ENCODE assay signal across 9 cellular contexts in genomic region chr2:119826370-119826961, GRCh38.
DNase-seq lines count a peak whose midpoint lies in the region; ATAC-seq and TF ChIP-seq lines count a peak whose summit lies in the region.
"Had no signal": no experiment of that assay in that cellular context is flagged by ENCODE, and none has a peak within 500 bp of the region (broad histone marks: within the 10 kb centered on the region; RNA-seq: fewer than 3 reads in every experiment).

No MANE protein-coding gene starts in this region.

- no peaks in the 10 kb centered on the region for H3K9me3 ChIP-seq in SU-DHL-6 (ENCODE audit: insufficient read depth, low read length)

- H2AFZ ChIP-seq in SU-DHL-6 (ENCODE audit: low read depth, low read length, severe bottlenecking) = peak overlapping the region; percentile 22

- TF ChIP-seq CTCF in SU-DHL-6 (IDR thresholded peaks at IDR 0.05; ENCODE audit: insufficient read depth, low read length, poor library complexity, severe bottlenecking) = peak; percentile 81

- no peaks in the 10 kb centered on the region for H3K27me3 Mint-ChIP-seq in naive B cell

- H3F3A ChIP-seq in SU-DHL-6 (ENCODE audit: insufficient read depth) = 0 out of 2 replicates have a peak, but pooled peaks cover 3% of the 10 kb centered on the region

- no peak overlapping the region for H3K27ac Mint-ChIP-seq in naive B cell

- H3K27me3 ChIP-seq in SU-DHL-6 (ENCODE audit: low read length) = no peaks in the 10 kb centered on the region

- H3K9ac ChIP-seq in SU-DHL-6 (ENCODE audit: low read length) = no peak overlapping the region

- H3K4me2 ChIP-seq in SU-DHL-6 (ENCODE audit: low read depth, low read length, poor library complexity, severe bottlenecking) = no peak overlapping the region

- H3K36me3 ChIP-seq in SU-DHL-6 (ENCODE audit: low read length) = no peaks in the 10 kb centered on the region

- peaks cover 0 to 8% of the 10 kb centered on the region in 2 donors for H3K36me3 Mint-ChIP-seq in naive B cell

- peak; percentile 28 for DNase-seq in AG08395 (ENCODE audit: low spot score)
- peak; percentile 67 for DNase-seq in G401 (ENCODE audit: low spot score)
- peak; percentile 9 for DNase-seq in effector CD4-positive, alpha-beta T cell
- no peak for DNase-seq in naive B cell
- DNase-seq: left cardiac atrium had no signal

- in situ Hi-C loops in G401 (cut with HindIII; ENCODE audit: low sequenced_read_pairs) = no loop called here

- H4K20me1 ChIP-seq in SU-DHL-6 (ENCODE audit: low read depth, low read length) = no peaks in the 10 kb centered on the region

- peaks cover 10 to 21% (median 12%) of the 10 kb centered on the region in 3 donors for H3K4me1 Mint-ChIP-seq in naive B cell

- H3K9me2 ChIP-seq in SU-DHL-6 (replicated peaks; ENCODE audit: insufficient read depth, low read length) = no peaks in the 10 kb centered on the region

- peak; percentile 53 for ATAC-seq in HG03045 (IDR thresholded peaks at IDR 0.05; ENCODE audit: unreplicated experiment)
- ATAC-seq in naive B cell (ENCODE audit: low read depth in 2 of 2) = peak; percentile 41 to 58
- ATAC-seq in esophagus mucosa = no peak
- no peak for ATAC-seq in GM21528 (IDR thresholded peaks at IDR 0.05; ENCODE audit: low FRiP score, unreplicated experiment)

- peaks cover 1 to 13% (median 6%) of the 10 kb centered on the region in 7 donors for H3K9me3 Mint-ChIP-seq in naive B cell

- no peak overlapping the region for H3K4me3 Mint-ChIP-seq in naive B cell

- peaks cover 9% of the 10 kb centered on the region; the same call in 1 of the 2 replicates for H3K79me2 ChIP-seq in SU-DHL-6 (ENCODE audit: insufficient read depth, low read length)

- H3K4me3 ChIP-seq in SU-DHL-6 (ENCODE audit: insufficient read depth, low read length, poor library complexity, severe bottlenecking) = no peak overlapping the region

- H3K27ac ChIP-seq in SU-DHL-6 (ENCODE audit: low read depth, low read length) = no peak overlapping the region

Comparison
In these comparisons a context has a peak if more than half of its experiments do, and no peak if none do; other contexts are left out.
1. ATAC-seq: peak in HG03045 (single experiment) and naive B cell (2 of 2); none in esophagus mucosa (single experiment) and GM21528 (single experiment).